ENCODE assay signal across 17 cellular contexts in the genomic region with DNA sequence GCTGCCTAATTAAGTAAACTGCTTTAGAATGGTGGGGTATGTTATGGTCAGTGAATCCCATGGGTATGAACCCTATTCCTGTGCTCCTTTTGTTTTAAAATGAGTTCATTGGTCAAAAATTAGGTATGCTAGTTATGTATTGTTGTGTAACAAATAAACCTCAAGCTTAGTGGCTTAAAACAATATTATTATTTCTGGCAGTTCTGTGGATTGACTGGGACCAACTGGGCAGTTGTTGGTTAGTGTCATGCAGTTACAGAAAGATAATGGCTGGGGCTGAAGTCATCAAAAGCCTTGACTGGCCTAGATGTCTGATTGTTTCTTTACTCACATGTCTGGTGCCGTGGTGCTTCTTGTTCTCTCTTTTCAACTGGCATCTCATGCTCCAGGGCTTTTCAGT. TPM values are rescaled to one million over a fixed set of nuclear protein-coding genes. Genes with fewer than 3 reads are reported as not detected.
"Had no signal": no experiment of that assay in that cellular context is flagged by ENCODE, and none has a peak within 500 bp of the region (broad histone marks: within the 10 kb centered on the region; RNA-seq: fewer than 3 reads in every experiment).

No MANE protein-coding gene starts in this region.

- ATAC-seq: activated CD8-positive, alpha-beta T cell treated with anti-CD3 and anti-CD28 coated beads for 36 hours; activated T-cell treated with anti-CD3 and anti-CD28 coated beads, Interleukin-2, amount 50 U/mL, for 72 hours; gastrocnemius medialis; heart right ventricle had no signal

- DNase-seq: activated CD4-positive, alpha-beta T cell treated with anti-CD3 and anti-CD28 coated beads for 1 hour; activated CD8-positive, alpha-beta memory T cell treated with anti-CD3 and anti-CD28 coated beads, Interleukin-2, amount 50 U/mL, for 4 hours; activated CD8-positive, alpha-beta T cell treated with anti-CD3 and anti-CD28 coated beads for 36 hours; activated T-cell treated with anti-CD3 and anti-CD28 coated beads, Interleukin-2, amount 50 U/mL, for 72 hours; central memory CD4-positive, alpha-beta T cell; endodermal cell; erythroblast; gastrocnemius medialis; heart right ventricle; kidney; mesendoderm; T-helper 9 cell; tibial artery had no signal

- H3K27ac ChIP-seq: gastrocnemius medialis, heart right ventricle, right atrium auricular region, tibial artery, vagina had no signal

- H3K4me1 ChIP-seq: gastrocnemius medialis, heart right ventricle, right atrium auricular region, tibial artery, vagina had no signal

- H3K4me2 ChIP-seq: smooth muscle cell had no signal

- H3K36me3 ChIP-seq: gastrocnemius medialis, heart right ventricle, right atrium auricular region, tibial artery, vagina had no signal

- H3K27me3 ChIP-seq: gastrocnemius medialis, heart right ventricle, right atrium auricular region, tibial artery, vagina had no signal

- H3K9me3 ChIP-seq: gastrocnemius medialis, heart right ventricle, right atrium auricular region, tibial artery, vagina had no signal

- H3K4me3 ChIP-seq: gastrocnemius medialis, heart right ventricle, right atrium auricular region, smooth muscle cell, tibial artery, vagina had no signal

RNA-seq across cellular contexts. Expression of a gene that starts 51.9 kb away (rescaled TPM):
- total RNA-seq: activated CD8-positive, alpha-beta T cell treated with anti-CD3 and anti-CD28 coated beads for 36 hours; activated T-cell treated with anti-CD3 and anti-CD28 coated beads, Interleukin-2, amount 50 U/mL, for 72 hours; gastrocnemius medialis; liver; right atrium auricular region; smooth muscle cell; vagina had no signal
- polyA plus RNA-seq: heart right ventricle, liver, smooth muscle cell had no signal
